8 cellular contexts compared by ENCODE assay signal in the genomic region with DNA sequence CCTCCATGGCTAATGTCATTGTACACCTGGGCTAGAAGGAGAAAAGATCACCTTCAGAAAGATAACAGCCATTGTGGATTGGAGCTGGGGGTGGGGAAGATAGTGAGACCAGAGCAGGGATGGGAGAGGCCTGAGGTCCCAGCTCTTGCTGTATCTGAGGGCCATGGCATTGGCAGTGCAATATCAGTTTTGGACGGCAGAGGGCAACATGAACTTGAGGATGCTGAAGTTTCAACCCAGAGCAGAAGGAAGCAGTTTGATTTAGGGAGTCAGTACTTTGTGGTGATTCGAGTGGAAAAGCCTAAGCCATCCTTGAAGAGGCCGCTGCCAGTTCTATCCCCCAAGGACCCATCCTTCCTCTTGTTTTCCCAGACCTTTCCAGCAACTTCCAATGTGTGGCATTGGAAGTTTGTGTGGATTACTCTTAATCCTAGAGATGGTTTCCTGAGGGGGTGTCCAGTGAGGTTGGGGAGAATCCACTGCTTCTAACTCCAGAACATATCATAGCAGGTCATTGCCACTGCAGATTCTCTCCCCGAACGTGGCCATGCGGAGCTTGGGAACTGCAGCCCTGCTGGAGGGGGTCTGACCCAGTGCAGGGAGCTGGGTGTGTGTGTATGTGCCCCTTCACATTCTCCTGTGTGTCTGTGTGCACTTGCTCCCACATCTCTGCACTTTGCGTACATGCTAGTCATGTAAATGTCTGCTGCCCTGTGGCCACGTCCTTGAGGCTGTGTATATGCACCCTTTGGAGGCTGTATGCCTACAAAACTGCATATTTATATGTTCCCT. TPM values are rescaled to one million over a fixed set of nuclear protein-coding genes. Genes with fewer than 3 reads are reported as not detected.
DNase-seq lines count a peak whose midpoint lies in the region; ATAC-seq and TF ChIP-seq lines count a peak whose summit lies in the region.

No MANE protein-coding gene starts in this region.

- no peak for ATAC-seq in GM19463 (IDR thresholded peaks at IDR 0.05; ENCODE audit: unreplicated experiment)

- H3K4me3 ChIP-seq in LNCaP clone FGC (ENCODE audit: low read depth, low read length) (no peak overlapping the region), fibroblast of villous mesenchyme (ENCODE audit: low read depth, low read length) (no peak overlapping the region)

- DNase-seq in GM04504 (ENCODE audit: low read depth), result peak; percentile 66
- DNase-seq in LNCaP clone FGC (ENCODE audit: low read depth), result peak; percentile 54
- DNase-seq in RPMI8226, result peak; percentile 85
- peak; percentile 23 to 30 for DNase-seq in activated T-helper 1 cell treated with anti-CD3 and anti-CD28 coated beads, Interleukin-2, amount 50 U/mL, for 16 hours (ENCODE audit: low read depth in 1 of 2, low spot score in 1 of 2)
- DNase-seq in fibroblast of villous mesenchyme (ENCODE audit: low read depth), result peak; percentile 79
- peak; percentile 55 for DNase-seq in non-pigmented ciliary epithelial cell (ENCODE audit: low read depth)
- peak in 45 of 49 donors; percentile 29 to 88 (median 77) for DNase-seq in substantia nigra (lab: John Stamatoyannopoulos, UW)

- TF ChIP-seq CTCF in LNCaP clone FGC (IDR thresholded peaks at IDR 0.05; ENCODE audit: control insufficient read depth, extremely low read depth, insufficient read depth) (peak; percentile 97), fibroblast of villous mesenchyme (IDR thresholded peaks at IDR 0.05; ENCODE audit: insufficient read depth, low read depth, low read length) (peak; percentile 88)

- H3K27ac ChIP-seq in substantia nigra (ENCODE audit: low read depth, low read length, poor library complexity, severe bottlenecking), result peak overlapping the region; percentile 55

RNA-seq across cellular contexts. Expression of a gene that starts 24.1 kb away (rescaled TPM):
- total RNA-seq in fibroblast of villous mesenchyme, result not detected in 2 replicates

Comparison
In these comparisons a context has a peak if more than half of its experiments do, and no peak if none do; other contexts are left out.
1. DNase-seq: peak in every context shown above with its lines; median percentile 85 in RPMI8226; 79 in fibroblast of villous mesenchyme; 77 in substantia nigra; 66 in GM04504; 55 in non-pigmented ciliary epithelial cell; 54 in LNCaP clone FGC; 26 in activated T-helper 1 cell treated with anti-CD3 and anti-CD28 coated beads, Interleukin-2, amount 50 U/mL, for 16 hours.